ENCODE assay signal across 23 cellular contexts in genomic region chr6:80789912-80790635, GRCh38.
DNase-seq lines count a peak whose midpoint lies in the region; ATAC-seq and TF ChIP-seq lines count a peak whose summit lies in the region.
"Had no signal": no experiment of that assay in that cellular context is flagged by ENCODE, and none has a peak within 500 bp of the region (broad histone marks: within the 10 kb centered on the region; RNA-seq: fewer than 3 reads in every experiment).

No MANE protein-coding gene starts in this region.

- peaks cover 8% of the 10 kb centered on the region for H3K4me1 Mint-ChIP-seq in MCF 10A (ENCODE audit: insufficient read depth, unreplicated experiment)
- H3K4me1 Mint-ChIP-seq: activated CD4-positive, alpha-beta memory T cell treated with anti-CD3 and anti-CD28 coated beads, Interleukin-2, amount 10 ng/mL, durations not matched to agents 7 days and 5 days; activated naive CD8-positive, alpha-beta T cell treated with anti-CD3 and anti-CD28 coated beads for 36 hours; CD14-positive monocyte; memory B cell had no signal

- H3K79me2 ChIP-seq in mammary epithelial cell (ENCODE audit: insufficient read depth, low read length) (no peaks in the 10 kb centered on the region), fibroblast of lung (ENCODE audit: control insufficient read depth, insufficient read depth, low read length) (no peaks in the 10 kb centered on the region)

- peak; percentile 1 for DNase-seq in MCF 10A (ENCODE audit: unreplicated experiment)
- no peak for DNase-seq in mammary epithelial cell
- DNase-seq in fibroblast of lung (ENCODE audit: low read depth in 2 of 2): peak; percentile 18 to 39
- DNase-seq in lung (ENCODE audit: low spot score): no peak
- no peak for DNase-seq in aorta
- no peak for DNase-seq in T-helper 2 cell
- no peak for DNase-seq in NCI-H1694 (lab: John Stamatoyannopoulos, UW)
- DNase-seq: activated CD4-positive, alpha-beta memory T cell treated with anti-CD3 and anti-CD28 coated beads, Interleukin-2, amount 10 ng/mL, durations not matched to agents 7 days and 5 days; activated naive CD8-positive, alpha-beta T cell treated with anti-CD3 and anti-CD28 coated beads for 36 hours; activated T-cell treated with anti-CD3 and anti-CD28 coated beads, Interleukin-2, amount 50 U/mL, for 48 hours; central memory CD4-positive, alpha-beta T cell; DMS153; effector memory CD8-positive, alpha-beta T cell; NCI-H1048; NCI-H2171 treated with DMSO at 0.1 percent for 48 hours; stimulated activated CD4-positive, alpha-beta T cell treated with anti-CD3 and anti-CD28 coated beads, Interleukin-4, amount 100 ng/mL, for 1 hour; stimulated activated CD8-positive, alpha-beta memory T cell treated with anti-CD3 and anti-CD28 coated beads, Interleukin-4, amount 100 ng/mL, for 48 hours; T-helper 1 cell; WERI-Rb-1 had no signal

- H3K36me3 Mint-ChIP-seq in MCF 10A (ENCODE audit: insufficient read depth, unreplicated experiment): no peaks in the 10 kb centered on the region
- H3K36me3 Mint-ChIP-seq: activated naive CD8-positive, alpha-beta T cell treated with anti-CD3 and anti-CD28 coated beads for 36 hours; CD14-positive monocyte; memory B cell had no signal

- H3K27ac ChIP-seq in mammary epithelial cell (ENCODE audit: insufficient read depth, low read depth, low read length) (no peak overlapping the region), fibroblast of lung (ENCODE audit: insufficient read depth, low read length) (no peak overlapping the region), lung (ENCODE audit: low read depth in 1 of 2, low read length in 1 of 2) (no peak overlapping the region), aorta (ENCODE audit: low read depth in 1 of 2, low read length in 2 of 2) (peak overlapping the region in 1 of 2 donors; percentile 67)
- H3K27ac ChIP-seq: 22Rv1, WERI-Rb-1 had no signal

- intact Hi-C loops in MCF 10A (cut with micrococcal nuclease): no loop called here
- intact Hi-C loops in mammary epithelial cell (cut with micrococcal nuclease): no loop called here
- intact Hi-C loops in aorta (cut with DNase I): no loop called here

- H2AFZ ChIP-seq in mammary epithelial cell (ENCODE audit: low read depth, low read length) (no peak overlapping the region), fibroblast of lung (ENCODE audit: low read length) (peak overlapping the region; percentile 20)

- H3K27me3 Mint-ChIP-seq in MCF 10A (ENCODE audit: insufficient read depth, unreplicated experiment): no peaks in the 10 kb centered on the region
- H3K27me3 Mint-ChIP-seq: activated CD4-positive, alpha-beta memory T cell treated with anti-CD3 and anti-CD28 coated beads, Interleukin-2, amount 10 ng/mL, durations not matched to agents 7 days and 5 days; activated naive CD8-positive, alpha-beta T cell treated with anti-CD3 and anti-CD28 coated beads for 36 hours; effector memory CD8-positive, alpha-beta T cell; memory B cell had no signal

- H3K9me3 ChIP-seq in mammary epithelial cell (replicated peaks; ENCODE audit: insufficient read depth, low read length) (no peaks in the 10 kb centered on the region), fibroblast of lung (ENCODE audit: control insufficient read depth, insufficient read depth, low read depth, low read length) (no peaks in the 10 kb centered on the region), lung (ENCODE audit: control insufficient read depth in 2 of 2, insufficient read depth in 1 of 2, low read length in 1 of 2) (no peaks in the 10 kb centered on the region), aorta (ENCODE audit: control insufficient read depth, low read length) (no peaks in the 10 kb centered on the region)

- H3K9ac ChIP-seq in mammary epithelial cell (ENCODE audit: insufficient read depth, low read length) (no peak overlapping the region), fibroblast of lung (ENCODE audit: insufficient read depth, low read length) (no peak overlapping the region)

- in situ Hi-C loops in mammary epithelial cell (cut with MboI; ENCODE audit: low sequenced_read_pairs in 2 of 2): no loop called here

- CTCF ChIA-PET in MCF 10A (lab: Yijun Ruan, JAX): no interaction called here
- CTCF ChIA-PET in mammary epithelial cell (lab: Charles Lee; ENCODE audit: low non-redundant PET): no interaction called here

- WGBS in mammary epithelial cell (ENCODE audit: low coverage, missing lambda C conversion rate): 13% methylated on average over 1 of the region's 1 CpG
- 35 to 71% methylated on average over 1 of the region's 1 CpG for WGBS in lung, 2 donors
- WGBS in aorta, 2 donors: 3% methylated on average over 1 of the region's 1 CpG

- no peaks in the 10 kb centered on the region for H3K4me1 ChIP-seq in mammary epithelial cell (ENCODE audit: insufficient read depth, low read length)
- no peaks in the 10 kb centered on the region for H3K4me1 ChIP-seq in fibroblast of lung (ENCODE audit: control insufficient read depth, extremely low read depth, insufficient read depth, low read length)
- H3K4me1 ChIP-seq in lung (ENCODE audit: control insufficient read depth in 2 of 2, insufficient read depth in 2 of 2, low read length in 2 of 2): no peaks in the 10 kb centered on the region
- peaks cover 0 to 3% of the 10 kb centered on the region in 2 donors for H3K4me1 ChIP-seq in aorta (ENCODE audit: control insufficient read depth in 1 of 2, insufficient read depth in 2 of 2, low read length in 2 of 2)

- H3K36me3 ChIP-seq in mammary epithelial cell (ENCODE audit: insufficient read depth, low read length): no peaks in the 10 kb centered on the region
- no peaks in the 10 kb centered on the region for H3K36me3 ChIP-seq in fibroblast of lung (ENCODE audit: control insufficient read depth, insufficient read depth, low read length)
- no peaks in the 10 kb centered on the region for H3K36me3 ChIP-seq in lung (ENCODE audit: control insufficient read depth in 2 of 2, insufficient read depth in 2 of 2, low read length in 2 of 2)
- H3K36me3 ChIP-seq in aorta (ENCODE audit: control insufficient read depth in 1 of 2, insufficient read depth in 2 of 2, low read length in 1 of 2): no peaks in the 10 kb centered on the region
- H3K36me3 ChIP-seq: WERI-Rb-1 had no signal

- no peaks in the 10 kb centered on the region for H3K9me3 Mint-ChIP-seq in MCF 10A (ENCODE audit: unreplicated experiment)
- H3K9me3 Mint-ChIP-seq: activated CD4-positive, alpha-beta memory T cell treated with anti-CD3 and anti-CD28 coated beads, Interleukin-2, amount 10 ng/mL, durations not matched to agents 7 days and 5 days; activated naive CD8-positive, alpha-beta T cell treated with anti-CD3 and anti-CD28 coated beads for 36 hours had no signal

- H3K27me3 ChIP-seq in mammary epithelial cell (ENCODE audit: insufficient read depth, low read length) (no peaks in the 10 kb centered on the region), fibroblast of lung (ENCODE audit: control insufficient read depth, insufficient read depth, low read length) (no peaks in the 10 kb centered on the region), lung (ENCODE audit: control insufficient read depth, insufficient read depth) (no peaks in the 10 kb centered on the region), aorta (ENCODE audit: control insufficient read depth in 1 of 2, insufficient read depth in 2 of 2, low read length in 1 of 2) (no peaks in the 10 kb centered on the region)

- H3K27ac Mint-ChIP-seq in MCF 10A (ENCODE audit: low read depth, unreplicated experiment): peak overlapping the region; percentile 76
- H3K27ac Mint-ChIP-seq: activated CD4-positive, alpha-beta memory T cell treated with anti-CD3 and anti-CD28 coated beads, Interleukin-2, amount 10 ng/mL, durations not matched to agents 7 days and 5 days; activated naive CD8-positive, alpha-beta T cell treated with anti-CD3 and anti-CD28 coated beads for 36 hours; CD14-positive monocyte; effector memory CD8-positive, alpha-beta T cell; memory B cell had no signal

- no peak overlapping the region for H3K4me3 ChIP-seq in mammary epithelial cell (replicated peaks in 1 of 3; ENCODE audit: insufficient read depth in 1 of 3, low read depth in 2 of 3, low read length in 3 of 3)
- no peak overlapping the region for H3K4me3 ChIP-seq in fibroblast of lung (replicated peaks in 1 of 4; ENCODE audit: control extremely low read depth in 1 of 4, insufficient read depth in 1 of 4, low read depth in 3 of 4, low read length in 4 of 4)
- H3K4me3 ChIP-seq in lung: no peak overlapping the region
- no peak overlapping the region for H3K4me3 ChIP-seq in aorta (ENCODE audit: low read length in 2 of 2)

- dilution Hi-C loops in mammary epithelial cell (cut with HindIII; ENCODE audit: low sequenced_read_pairs): loop anchor here (5.0 kb wide), 1 partner anchor 87 kb away; no protein-coding TSS in a partner anchor

- no TSS peak for BruUV-seq in MCF 10A (replicated peaks; lab: Mats Ljungman, UMichigan)
- no TSS peak for BruUV-seq in mammary epithelial cell (replicated peaks; lab: Mats Ljungman, UMichigan)

- H4K20me1 ChIP-seq in mammary epithelial cell (ENCODE audit: insufficient read depth, low read length) (no peaks in the 10 kb centered on the region), fibroblast of lung (ENCODE audit: control insufficient read depth, extremely low read depth, insufficient read depth, low read length) (no peaks in the 10 kb centered on the region)

- ATAC-seq in lung (ENCODE audit: insufficient read depth, low FRiP score): peak; percentile 44
- ATAC-seq in aorta (ENCODE audit: low FRiP score): peak; percentile 65
- no peak for ATAC-seq in GM21447 (IDR thresholded peaks at IDR 0.05; ENCODE audit: unreplicated experiment)
- ATAC-seq: effector memory CD8-positive, alpha-beta T cell had no signal

- no peak for TF ChIP-seq CTCF in MCF 10A (IDR thresholded peaks at IDR 0.05; ENCODE audit: unreplicated experiment)
- TF ChIP-seq CTCF in mammary epithelial cell (conservative IDR thresholded peaks at IDR 0.05 in 1 of 2, IDR thresholded peaks at IDR 0.05 in 1 of 2; ENCODE audit: extremely low read depth in 1 of 2, insufficient read depth in 1 of 2, low read depth in 1 of 2, low read length in 2 of 2): no peak
- no peak for TF ChIP-seq CTCF in fibroblast of lung (conservative IDR thresholded peaks at IDR 0.05 in 1 of 2, IDR thresholded peaks at IDR 0.05 in 1 of 2; ENCODE audit: low read depth in 1 of 2, low read length in 2 of 2)
- TF ChIP-seq CTCF in lung (IDR thresholded peaks at IDR 0.05; ENCODE audit: control extremely low read depth, extremely low read depth): no peak

- no peak overlapping the region for H3K4me2 ChIP-seq in mammary epithelial cell (ENCODE audit: insufficient read depth, low read depth, low read length)
- peak overlapping the region; percentile 63 for H3K4me2 ChIP-seq in fibroblast of lung (ENCODE audit: extremely low read depth, insufficient read depth, low read length)

- H3K4me3 Mint-ChIP-seq in MCF 10A (ENCODE audit: unreplicated experiment): no peak overlapping the region
- H3K4me3 Mint-ChIP-seq: activated CD4-positive, alpha-beta memory T cell treated with anti-CD3 and anti-CD28 coated beads, Interleukin-2, amount 10 ng/mL, durations not matched to agents 7 days and 5 days; activated naive CD8-positive, alpha-beta T cell treated with anti-CD3 and anti-CD28 coated beads for 36 hours; CD14-positive monocyte; effector memory CD8-positive, alpha-beta T cell; memory B cell had no signal

- POLR2A ChIA-PET in MCF 10A (lab: Yijun Ruan, JAX): no interaction called here

Comparison
In these comparisons a context has a peak if more than half of its experiments do, and no peak if none do; other contexts are left out.
1. DNase-seq: peak in MCF 10A (single experiment) and fibroblast of lung (2 of 2); none in mammary epithelial cell (single experiment), lung (single experiment), aorta (0 of 2), T-helper 2 cell (0 of 5) and NCI-H1694 (single experiment).